ENCODE assay signal across 15 cellular contexts in the genomic region with DNA sequence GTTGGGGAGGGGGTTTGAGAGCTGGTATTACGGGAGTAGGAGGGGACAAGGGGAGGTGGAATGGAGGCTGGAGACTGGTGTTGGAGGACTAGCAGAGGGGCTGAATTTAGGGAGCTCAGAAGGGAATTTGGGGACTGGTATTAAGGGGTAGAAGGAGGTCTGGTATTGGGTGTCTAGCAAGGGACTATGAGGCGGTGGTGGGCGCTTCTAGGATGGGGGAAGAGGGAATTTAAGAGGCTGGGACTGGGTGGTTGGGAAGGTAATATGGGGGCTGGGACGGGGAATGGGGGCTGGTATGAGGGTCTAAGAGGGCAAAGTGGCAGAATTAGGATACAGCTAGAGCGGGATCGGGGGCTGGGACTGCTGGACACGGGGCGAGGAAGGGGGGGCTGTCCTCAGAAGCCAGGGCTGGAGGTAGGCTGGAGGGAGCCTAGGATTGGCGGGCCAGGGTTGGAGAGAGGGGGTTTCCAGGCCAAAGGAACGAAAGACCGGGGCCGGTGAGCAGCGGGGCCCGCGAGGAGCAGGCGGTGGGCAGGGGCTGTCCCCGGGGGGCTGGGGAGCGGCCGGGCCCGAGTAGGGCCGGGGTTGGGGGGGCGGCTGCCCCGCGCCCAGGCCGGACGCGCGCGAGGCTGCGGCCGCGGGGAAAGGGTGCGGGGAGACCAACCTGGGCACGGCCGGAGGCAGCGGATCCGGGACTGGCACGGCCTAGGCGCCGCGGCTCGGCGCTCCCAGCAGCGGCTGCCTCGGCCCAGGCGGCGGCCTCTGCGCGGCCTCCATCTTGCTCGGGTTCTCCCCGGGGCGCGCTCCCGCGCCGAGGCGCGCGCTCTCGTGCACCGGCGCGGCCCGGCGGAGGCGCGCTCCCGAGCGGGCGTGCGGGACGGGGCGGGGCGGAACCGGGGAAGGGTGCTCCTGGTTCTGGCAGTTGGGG. TPM values are rescaled to one million over a fixed set of nuclear protein-coding genes. Genes with fewer than 3 reads are reported as not detected.
DNase-seq lines count a peak whose midpoint lies in the region; ATAC-seq and TF ChIP-seq lines count a peak whose summit lies in the region.
"Had no signal": no experiment of that assay in that cellular context is flagged by ENCODE, and none has a peak within 500 bp of the region (broad histone marks: within the 10 kb centered on the region; RNA-seq: fewer than 3 reads in every experiment).

A gene (minus strand): TSS at position 802 of the 928 bp plus-strand sequence. CDS start 1,143 bp downstream, outside the sequence.

- peaks cover 47% of the 10 kb centered on the region for H3K27me3 Mint-ChIP-seq in neural progenitor cell (ENCODE audit: insufficient read depth, low read depth)

- H3K9ac ChIP-seq in neural progenitor cell (no peak within 1 kb of the TSS), Karpas-422 (ENCODE audit: low read length) (no peak within 1 kb of the TSS), PC-3 (ENCODE audit: low read length) (no peak within 1 kb of the TSS)

- H3K9me3 Mint-ChIP-seq in neural progenitor cell, result no peaks in the 10 kb centered on the region

- H3K27ac ChIP-seq in neural progenitor cell (no peak within 1 kb of the TSS), Karpas-422 (ENCODE audit: low read length) (no peak within 1 kb of the TSS), PC-3 (ENCODE audit: low read length) (no peak within 1 kb of the TSS)
- H3K27ac ChIP-seq: epithelial cell of prostate had no signal

- H3K4me1 Mint-ChIP-seq in neural progenitor cell, result peaks cover 7% of the 10 kb centered on the region

- no TSS peak for BruUV-seq in PC-3 (replicated peaks; lab: Mats Ljungman, UMichigan)

- CTCF ChIA-PET in PC-3 (lab: Charles Lee), result no interaction called here

- H3K27me3 ChIP-seq in H7 (ENCODE audit: control insufficient read depth, insufficient read depth, low read length), result peaks cover 7% of the 10 kb centered on the region
- peaks cover 37% of the 10 kb centered on the region for H3K27me3 ChIP-seq in neural progenitor cell
- H3K27me3 ChIP-seq in Karpas-422 (ENCODE audit: low read length), result no peaks in the 10 kb centered on the region
- H3K27me3 ChIP-seq in PC-3 (ENCODE audit: low read length), result peaks cover 42% of the 10 kb centered on the region

- ATAC-seq in PC-3, result no peak

- intact Hi-C loops in PC-3 (cut with micrococcal nuclease), result no loop called here

- peak within 1 kb of the TSS; percentile 59 for H3K4me3 Mint-ChIP-seq in neural progenitor cell
- H3K4me3 Mint-ChIP-seq: activated CD4-positive, alpha-beta memory T cell treated with anti-CD3 and anti-CD28 coated beads, Interleukin-2, amount 10 ng/mL, durations not matched to agents 7 days and 5 days had no signal

- H3F3A ChIP-seq in neural progenitor cell (ENCODE audit: low read depth) (no peaks in the 10 kb centered on the region), PC-3 (ENCODE audit: low read length, unreplicated experiment) (no peaks in the 10 kb centered on the region)

- TF ChIP-seq CTCF in neural progenitor cell (IDR thresholded peaks at IDR 0.05), result no peak
- no peak for TF ChIP-seq CTCF in PC-3 (conservative IDR thresholded peaks at IDR 0.05; ENCODE audit: low read depth, low read length)

- H3K9me2 ChIP-seq in Karpas-422 (replicated peaks; ENCODE audit: insufficient read depth, low read length) (no peaks in the 10 kb centered on the region), PC-3 (replicated peaks; ENCODE audit: low read length) (no peaks in the 10 kb centered on the region)

- peaks cover 19% of the 10 kb centered on the region for H4K20me1 ChIP-seq in neural progenitor cell (ENCODE audit: low read depth)
- no peaks in the 10 kb centered on the region for H4K20me1 ChIP-seq in Karpas-422 (ENCODE audit: insufficient read depth, low read depth, low read length)
- no peaks in the 10 kb centered on the region for H4K20me1 ChIP-seq in PC-3 (ENCODE audit: low read length)

- H3K27ac Mint-ChIP-seq in neural progenitor cell, result no peak within 1 kb of the TSS
- H3K27ac Mint-ChIP-seq: activated CD4-positive, alpha-beta memory T cell treated with anti-CD3 and anti-CD28 coated beads, Interleukin-2, amount 10 ng/mL, durations not matched to agents 7 days and 5 days; CD4-positive, CD25-positive, alpha-beta regulatory T cell had no signal

- H3K9me3 ChIP-seq in neural progenitor cell (ENCODE audit: low read depth), result no peaks in the 10 kb centered on the region
- no peaks in the 10 kb centered on the region for H3K9me3 ChIP-seq in Karpas-422 (ENCODE audit: low read length)
- H3K9me3 ChIP-seq in PC-3 (ENCODE audit: low read length), result no peaks in the 10 kb centered on the region

- H3K4me1 ChIP-seq in neural progenitor cell (peaks cover 7% of the 10 kb centered on the region), Karpas-422 (ENCODE audit: low read length) (no peaks in the 10 kb centered on the region), PC-3 (ENCODE audit: insufficient read depth, low read length) (no peaks in the 10 kb centered on the region)

- DNase-seq in D341Med (ENCODE audit: low spot score), result peak; percentile 95
- DNase-seq in H7, result peak; percentile 96
- DNase-seq in cerebellum (ENCODE audit: low spot score), result peak; percentile 90
- DNase-seq in neural progenitor cell (ENCODE audit: low spot score), result peak; percentile 58
- DNase-seq in Karpas-422, result no peak
- no peak for DNase-seq in AG08395 (ENCODE audit: low spot score)
- no peak for DNase-seq in PC-3
- DNase-seq: activated CD4-positive, alpha-beta memory T cell treated with anti-CD3 and anti-CD28 coated beads, Interleukin-2, amount 10 ng/mL, durations not matched to agents 7 days and 5 days; activated naive CD4-positive, alpha-beta T cell; CD4-positive, CD25-positive, alpha-beta regulatory T cell had no signal

- no peaks in the 10 kb centered on the region for H3K36me3 Mint-ChIP-seq in neural progenitor cell
- H3K36me3 Mint-ChIP-seq: CD4-positive, CD25-positive, alpha-beta regulatory T cell had no signal

- POLR2A ChIA-PET in PC-3 (lab: Charles Lee; ENCODE audit: unreplicated experiment), result no interaction called here

- peak within 1 kb of the TSS; percentile 82 for H3K4me2 ChIP-seq in neural progenitor cell
- H3K4me2 ChIP-seq in Karpas-422 (ENCODE audit: low read depth, low read length, poor library complexity, severe bottlenecking), result no peak within 1 kb of the TSS
- H3K4me2 ChIP-seq in PC-3 (ENCODE audit: low read length), result no peak within 1 kb of the TSS

- H3K4me3 ChIP-seq in H7 (ENCODE audit: insufficient read depth, low read depth, low read length) (peak within 1 kb of the TSS; percentile 60), neural progenitor cell (peak within 1 kb of the TSS; percentile 63), Karpas-422 (ENCODE audit: low read length) (no peak within 1 kb of the TSS), PC-3 (ENCODE audit: low read length) (no peak within 1 kb of the TSS)

- H3K79me2 ChIP-seq in neural progenitor cell (ENCODE audit: low read depth) (no peaks in the 10 kb centered on the region), Karpas-422 (ENCODE audit: low read length) (no peaks in the 10 kb centered on the region), PC-3 (ENCODE audit: low read length) (no peaks in the 10 kb centered on the region)

- peak within 1 kb of the TSS; percentile 76 for H2AFZ ChIP-seq in neural progenitor cell (replicated peaks)
- H2AFZ ChIP-seq in Karpas-422 (ENCODE audit: low read length), result no peak within 1 kb of the TSS
- H2AFZ ChIP-seq in PC-3 (ENCODE audit: low read length), result no peak within 1 kb of the TSS

- H3K36me3 ChIP-seq in H7 (replicated peaks; ENCODE audit: control insufficient read depth, insufficient read depth, low read length) (no peaks in the 10 kb centered on the region), neural progenitor cell (no peaks in the 10 kb centered on the region), Karpas-422 (ENCODE audit: insufficient read depth, low read length) (no peaks in the 10 kb centered on the region), PC-3 (ENCODE audit: low read depth, low read length) (no peaks in the 10 kb centered on the region)

RNA-seq across cellular contexts. Expression of the gene that starts here (rescaled TPM):
- 14.6 and 16.1 TPM in 2 replicates for total RNA-seq in H7 (2014; rRNA removed; shearing (Covaris generic))
- 31.2 TPM for total RNA-seq in cerebellum
- 0.32 and 2.7 TPM in 2 replicates for total RNA-seq in neural progenitor cell (ENCODE audit: low replicate concordance)
- not detected in 2 replicates for total RNA-seq in Karpas-422 (2014; rRNA removed; shearing (Covaris generic); ENCODE audit: low replicate concordance)
- total RNA-seq in PC-3 (2014; rRNA removed), result not detected in 2 replicates
- total RNA-seq: bronchial epithelial cell; CD4-positive, CD25-positive, alpha-beta regulatory T cell; mesenteric fat pad; pulmonary artery endothelial cell; T-helper 2 cell treated with Interferon-gamma antibody and Interleukin-4, amounts not matched to agents 100 ng/mL and 5 ng/mL, for 36 hours had no signal

Comparison
In these comparisons a context has a peak if more than half of its experiments do, and no peak if none do; other contexts are left out.
1. DNase-seq: peak in D341Med (single experiment), H7 (single experiment), cerebellum (single experiment) and neural progenitor cell (single experiment); none in Karpas-422 (single experiment), AG08395 (single experiment) and PC-3 (single experiment).
2. H3K4me3 ChIP-seq: peak in H7 (single experiment) and neural progenitor cell (single experiment); none in Karpas-422 (single experiment) and PC-3 (single experiment).